Comparison of ENCODE assay signal across 19 cellular contexts in genomic region chr11:15685311-15685710, GRCh38.
"Had no signal": no experiment of that assay in that cellular context is flagged by ENCODE, and none has a peak within 500 bp of the region (broad histone marks: within the 10 kb centered on the region; RNA-seq: fewer than 3 reads in every experiment).

No MANE protein-coding gene starts in this region.

- ATAC-seq: heart left ventricle; left colon; naive thymus-derived CD4-positive, alpha-beta T cell; right lobe of liver; stimulated activated naive B cell treated with anti-CD40 and anti-IgM and Interleukin-4, amounts not matched to agents 10 μg/mL and 1 μg/mL and 100 μg/mL, for 72 hours; stimulated activated naive CD8-positive, alpha-beta T cell treated with anti-CD3 and anti-CD28 coated beads, Interleukin-15, amount 100 ng/mL, for 72 hours; upper lobe of right lung had no signal

- H3K27me3 Mint-ChIP-seq: stimulated activated naive B cell treated with anti-CD40 and anti-IgM and Interleukin-4, amounts not matched to agents 10 μg/mL and 1 μg/mL and 100 μg/mL, for 72 hours; stimulated activated naive CD8-positive, alpha-beta T cell treated with anti-CD3 and anti-CD28 coated beads, Interleukin-15, amount 100 ng/mL, for 72 hours had no signal

- H3K36me3 ChIP-seq: heart left ventricle, ovary, right lobe of liver, tibial nerve, upper lobe of right lung, vagina had no signal

- H3K9me3 ChIP-seq: ovary, right lobe of liver, testis, tibial nerve, upper lobe of right lung, vagina had no signal

- H3K36me3 Mint-ChIP-seq: stimulated activated naive B cell treated with anti-CD40 and anti-IgM and Interleukin-4, amounts not matched to agents 10 μg/mL and 1 μg/mL and 100 μg/mL, for 72 hours had no signal

- H3K27ac Mint-ChIP-seq: dendritic cell treated with granulocyte-macrophage colony-stimulating factor and Interleukin-4, amounts not matched to agents 40 ng/mL and 50 ng/mL, for 4 days; stimulated activated naive B cell treated with anti-CD40 and anti-IgM and Interleukin-4, amounts not matched to agents 10 μg/mL and 1 μg/mL and 100 μg/mL, for 72 hours; stimulated activated naive CD8-positive, alpha-beta T cell treated with anti-CD3 and anti-CD28 coated beads, Interleukin-15, amount 100 ng/mL, for 72 hours had no signal

- H3K4me3 ChIP-seq: heart left ventricle, ovary, right lobe of liver, testis, tibial nerve, upper lobe of right lung, vagina had no signal

- H3K4me1 Mint-ChIP-seq: naive thymus-derived CD4-positive, alpha-beta T cell; stimulated activated naive B cell treated with anti-CD40 and anti-IgM and Interleukin-4, amounts not matched to agents 10 μg/mL and 1 μg/mL and 100 μg/mL, for 72 hours; stimulated activated naive CD8-positive, alpha-beta T cell treated with anti-CD3 and anti-CD28 coated beads, Interleukin-15, amount 100 ng/mL, for 72 hours had no signal

- H3K27ac ChIP-seq: ovary, right lobe of liver, testis, tibial nerve, upper lobe of right lung, vagina had no signal

- H3K4me3 Mint-ChIP-seq: dendritic cell treated with granulocyte-macrophage colony-stimulating factor and Interleukin-4, amounts not matched to agents 40 ng/mL and 50 ng/mL, for 4 days; naive thymus-derived CD4-positive, alpha-beta T cell; neural crest cell; stimulated activated naive B cell treated with anti-CD40 and anti-IgM and Interleukin-4, amounts not matched to agents 10 μg/mL and 1 μg/mL and 100 μg/mL, for 72 hours; stimulated activated naive CD8-positive, alpha-beta T cell treated with anti-CD3 and anti-CD28 coated beads, Interleukin-15, amount 100 ng/mL, for 72 hours had no signal

- H3K4me1 ChIP-seq: upper lobe of right lung, vagina had no signal

- DNase-seq: erythroblast; foreskin melanocyte; heart left ventricle; hippocampal formation; left colon; naive thymus-derived CD4-positive, alpha-beta T cell; nucleus accumbens; ovary; right lobe of liver; stimulated activated CD4-positive, alpha-beta T cell treated with anti-CD3 and anti-CD28 coated beads, Interleukin-2, amount 100 ng/mL, for 24 hours; stimulated activated CD4-positive, alpha-beta T cell treated with anti-CD3 and anti-CD28 coated beads, Interleukin-4, amount 100 ng/mL, for 4 hours; stimulated activated naive B cell treated with anti-CD40 and anti-IgM and Interleukin-4, amounts not matched to agents 10 μg/mL and 1 μg/mL and 100 μg/mL, for 72 hours; stimulated activated naive CD8-positive, alpha-beta T cell treated with anti-CD3 and anti-CD28 coated beads, Interleukin-15, amount 100 ng/mL, for 72 hours; testis; upper lobe of right lung had no signal

- H3K27me3 ChIP-seq: heart left ventricle, ovary, right lobe of liver, testis, tibial nerve, upper lobe of right lung, vagina had no signal
